Comparison of ENCODE assay signal across 24 cellular contexts in genomic region chrX:51889851-51890250, GRCh38.
"Had no signal": no experiment of that assay in that cellular context is flagged by ENCODE, and none has a peak within 500 bp of the region (broad histone marks: within the 10 kb centered on the region; RNA-seq: fewer than 3 reads in every experiment).

No MANE protein-coding gene starts in this region.

- H3K27me3 Mint-ChIP-seq: activated CD4-positive, alpha-beta memory T cell treated with anti-CD3 and anti-CD28 coated beads, Interleukin-2, amount 10 ng/mL, durations not matched to agents 7 days and 5 days; activated CD4-positive, alpha-beta T cell treated with anti-CD3 and anti-CD28 coated beads, Interleukin-2, amount 10 ng/mL, durations not matched to agents 7 days and 5 days; activated naive CD8-positive, alpha-beta T cell treated with anti-CD3 and anti-CD28 coated beads, Interleukin-2, amount 50 U/mL, for 24 hours; activated T-helper 17 cell treated with anti-CD3 and anti-CD28 coated beads, Interleukin-2, amount 50 U/mL, for 72 hours had no signal

- H3K36me3 ChIP-seq: brain microvascular endothelial cell, cardiac muscle cell had no signal

- DNase-seq: activated CD4-positive, alpha-beta memory T cell treated with anti-CD3 and anti-CD28 coated beads, Interleukin-2, amount 10 ng/mL, durations not matched to agents 7 days and 5 days; activated CD4-positive, alpha-beta T cell treated with anti-CD3 and anti-CD28 coated beads, Interleukin-2, amount 10 ng/mL, durations not matched to agents 7 days and 5 days; activated CD4-positive, CD25-positive, alpha-beta regulatory T cell; activated naive CD8-positive, alpha-beta T cell treated with anti-CD3 and anti-CD28 coated beads, Interleukin-2, amount 50 U/mL, for 24 hours; activated T-cell treated with anti-CD3 and anti-CD28 coated beads for 4 hours; activated T-cell treated with anti-CD3 and anti-CD28 coated beads, Interleukin-2, amount 50 U/mL, for 48 hours; amygdala; brain microvascular endothelial cell; NCI-H1092; NCI-H1417; NCI-H1930; NCI-H2171; NCI-H226; NCI-H510A; NCI-H526 treated with DMSO at 0.1 percent for 48 hours; NCI-H82; SK-N-SH; T-helper 1 cell had no signal

- H3K4me3 ChIP-seq: cardiac muscle cell, K562 had no signal

- H3K4me2 ChIP-seq: SK-N-SH had no signal

- ATAC-seq: activated naive CD4-positive, alpha-beta T cell treated with anti-CD3 and anti-CD28 coated beads, Interleukin-2, amount 50 U/mL, for 72 hours; activated naive CD8-positive, alpha-beta T cell treated with anti-CD3 and anti-CD28 coated beads, Interleukin-2, amount 50 U/mL, for 24 hours; activated T-helper 17 cell treated with anti-CD3 and anti-CD28 coated beads, Interleukin-2, amount 50 U/mL, for 72 hours; K562; Right ventricle myocardium inferior had no signal

- H3K4me3 Mint-ChIP-seq: activated CD4-positive, alpha-beta memory T cell treated with anti-CD3 and anti-CD28 coated beads, Interleukin-2, amount 10 ng/mL, durations not matched to agents 7 days and 5 days; activated CD4-positive, alpha-beta T cell treated with anti-CD3 and anti-CD28 coated beads, Interleukin-2, amount 10 ng/mL, durations not matched to agents 7 days and 5 days; activated naive CD8-positive, alpha-beta T cell treated with anti-CD3 and anti-CD28 coated beads, Interleukin-2, amount 50 U/mL, for 24 hours; activated T-helper 17 cell treated with anti-CD3 and anti-CD28 coated beads, Interleukin-2, amount 50 U/mL, for 72 hours had no signal

- H3K27ac ChIP-seq: brain microvascular endothelial cell, cardiac muscle cell, VCaP had no signal

- H3K9me3 Mint-ChIP-seq: activated CD4-positive, alpha-beta memory T cell treated with anti-CD3 and anti-CD28 coated beads, Interleukin-2, amount 10 ng/mL, durations not matched to agents 7 days and 5 days; activated CD4-positive, alpha-beta T cell treated with anti-CD3 and anti-CD28 coated beads, Interleukin-2, amount 10 ng/mL, durations not matched to agents 7 days and 5 days; activated naive CD4-positive, alpha-beta T cell treated with anti-CD3 and anti-CD28 coated beads, Interleukin-2, amount 50 U/mL, for 72 hours; activated naive CD8-positive, alpha-beta T cell treated with anti-CD3 and anti-CD28 coated beads, Interleukin-2, amount 50 U/mL, for 24 hours; activated T-helper 17 cell treated with anti-CD3 and anti-CD28 coated beads, Interleukin-2, amount 50 U/mL, for 72 hours had no signal

- H3K9me3 ChIP-seq: SK-N-SH had no signal

- H3K27me3 ChIP-seq: brain microvascular endothelial cell, cardiac muscle cell had no signal

- H3K9me2 ChIP-seq: SK-N-SH had no signal

- H3K9ac ChIP-seq: SK-N-SH had no signal

- H3K27ac Mint-ChIP-seq: activated CD4-positive, alpha-beta memory T cell treated with anti-CD3 and anti-CD28 coated beads, Interleukin-2, amount 10 ng/mL, durations not matched to agents 7 days and 5 days; activated CD4-positive, alpha-beta T cell treated with anti-CD3 and anti-CD28 coated beads, Interleukin-2, amount 10 ng/mL, durations not matched to agents 7 days and 5 days; activated naive CD4-positive, alpha-beta T cell treated with anti-CD3 and anti-CD28 coated beads, Interleukin-2, amount 50 U/mL, for 72 hours; activated naive CD8-positive, alpha-beta T cell treated with anti-CD3 and anti-CD28 coated beads, Interleukin-2, amount 50 U/mL, for 24 hours; activated T-helper 17 cell treated with anti-CD3 and anti-CD28 coated beads, Interleukin-2, amount 50 U/mL, for 72 hours had no signal
